14 cellular contexts compared by ENCODE assay signal in the genomic region with DNA sequence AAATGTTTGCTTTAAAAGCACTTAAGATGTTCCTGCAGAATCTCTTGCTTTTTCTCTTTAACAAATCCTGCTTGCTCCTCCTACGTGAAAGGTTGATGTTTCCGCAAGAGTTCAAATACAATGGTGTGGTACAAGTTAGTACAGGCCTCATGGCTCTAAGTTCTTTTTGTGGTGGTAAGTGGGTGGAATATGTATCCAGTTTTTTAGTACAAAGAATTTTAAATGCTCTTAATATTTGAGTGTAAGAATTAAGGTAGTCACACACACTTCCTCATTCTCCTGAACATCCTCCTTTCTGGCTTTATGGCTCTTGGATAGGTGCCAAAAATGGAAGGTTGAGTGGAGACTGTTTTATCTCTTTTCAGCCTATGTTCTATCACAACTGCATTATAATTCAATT. TPM values are rescaled to one million over a fixed set of nuclear protein-coding genes. Genes with fewer than 3 reads are reported as not detected.
A peak's percentile ranks its signal among the peaks of the same experiment; 100 is the strongest.
DNase-seq lines count a peak whose midpoint lies in the region; ATAC-seq and TF ChIP-seq lines count a peak whose summit lies in the region.
"Had no signal": no experiment of that assay in that cellular context is flagged by ENCODE, and none has a peak within 500 bp of the region (broad histone marks: within the 10 kb centered on the region; RNA-seq: fewer than 3 reads in every experiment).

No MANE protein-coding gene starts in this region.

- ATAC-seq in GM18520 (IDR thresholded peaks at IDR 0.05; ENCODE audit: unreplicated experiment) (no peak), GM21526 (IDR thresholded peaks at IDR 0.05; ENCODE audit: low FRiP score, unreplicated experiment) (no peak)
- ATAC-seq: activated CD4-positive, alpha-beta T cell treated with anti-CD3 and anti-CD28 coated beads for 36 hours; lower lobe of right lung had no signal

- intact Hi-C loops in prostate gland (cut with DNase I) = no loop called here

- TF ChIP-seq CTCF in choroid plexus epithelial cell (conservative IDR thresholded peaks at IDR 0.05; ENCODE audit: low read depth, low read length) = no peak
- TF ChIP-seq CTCF in prostate gland (IDR thresholded peaks at IDR 0.05) = no peak

- no peaks in the 10 kb centered on the region for H3K27me3 ChIP-seq in prostate gland (replicated peaks; ENCODE audit: insufficient read depth)
- H3K27me3 ChIP-seq: thyroid gland had no signal

- H3K27ac ChIP-seq in prostate gland = no peak overlapping the region
- H3K27ac ChIP-seq: lower lobe of right lung, thyroid gland had no signal

- H3K36me3 ChIP-seq in prostate gland = no peaks in the 10 kb centered on the region
- H3K36me3 ChIP-seq: lower lobe of right lung, thyroid gland had no signal

- WGBS in prostate gland = 31% methylated on average over 2 of the region's 2 CpGs

- no peaks in the 10 kb centered on the region for H3K9me3 ChIP-seq in prostate gland
- H3K9me3 ChIP-seq: lower lobe of right lung, thyroid gland had no signal

- H3K4me1 ChIP-seq in prostate gland (replicated peaks) = no peaks in the 10 kb centered on the region
- H3K4me1 ChIP-seq: lower lobe of right lung had no signal

- TF ChIP-seq RAD21 in Ishikawa (IDR thresholded peaks at IDR 0.05; ENCODE audit: low read depth) = no peak

- H3K4me3 ChIP-seq in choroid plexus epithelial cell (ENCODE audit: low read depth, low read length) (no peak overlapping the region), prostate gland (no peak overlapping the region)
- H3K4me3 ChIP-seq: lower lobe of right lung, thyroid gland had no signal

- TF ChIP-seq EP300 in Ishikawa (IDR thresholded peaks at IDR 0.05; ENCODE audit: borderline replicate concordance) = no peak

- no peak for TF ChIP-seq POLR2A in prostate gland (IDR thresholded peaks at IDR 0.05)

- DNase-seq in NCI-H345 treated with DMSO at 0.1 percent for 48 hours (lab: John Stamatoyannopoulos, UW; ENCODE audit: unreplicated experiment) (peak; percentile 54), choroid plexus epithelial cell (ENCODE audit: low read depth) (peak; percentile 26), putamen (ENCODE audit: low spot score) (peak; percentile 46), prostate gland (ENCODE audit: low spot score) (no peak)
- DNase-seq: activated CD4-positive, alpha-beta T cell treated with anti-CD3 and anti-CD28 coated beads for 36 hours; activated naive CD4-positive, alpha-beta T cell; cerebellar nuclear complex; H7; lower lobe of right lung; NCI-H1048; thyroid gland had no signal

TF ChIP-seq in Ishikawa, 13 proteins besides CTCF, POLR2A, EP300 and RAD21:
- TF ChIP-seq CREB1 (IDR thresholded peaks at IDR 0.05; ENCODE audit: low read depth) (no peak), NFIC (IDR thresholded peaks at IDR 0.05) (peak; percentile 48)

RNA-seq across cellular contexts. Expression of a gene that starts 1.8 kb away (rescaled TPM):
- total RNA-seq in prostate gland = under 1 TPM; 0.59 to 0.74 TPM
- total RNA-seq: activated CD4-positive, alpha-beta T cell treated with anti-CD3 and anti-CD28 coated beads for 36 hours had no signal
